In the genomic region with DNA sequence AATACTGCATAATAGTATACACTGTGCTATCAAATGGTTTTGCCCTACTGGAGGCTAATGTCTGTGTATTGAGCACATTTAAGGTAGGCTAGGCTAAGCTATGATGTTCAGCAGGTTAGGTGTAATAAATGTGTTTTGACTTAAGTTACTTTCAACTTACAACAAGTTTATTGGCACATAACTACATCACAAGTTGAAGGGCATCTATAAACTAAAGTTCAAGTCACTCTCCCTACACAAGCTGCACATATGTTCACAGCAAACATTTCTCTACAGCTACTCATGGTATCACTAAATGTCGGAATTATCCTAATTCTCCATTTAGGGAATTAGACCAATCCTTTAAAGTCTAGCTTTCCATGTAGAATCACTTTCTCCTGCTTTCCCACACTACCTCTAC, we compare ENCODE assay signal across 18 cellular contexts. TPM values are rescaled to one million over a fixed set of nuclear protein-coding genes. Genes with fewer than 3 reads are reported as not detected.
DNase-seq lines count a peak whose midpoint lies in the region; ATAC-seq and FAIRE-seq lines count a peak whose summit lies in the region.
"Had no signal": no experiment of that assay in that cellular context is flagged by ENCODE, and none has a peak within 500 bp of the region (broad histone marks: within the 10 kb centered on the region; RNA-seq: fewer than 3 reads in every experiment).

No MANE protein-coding gene starts in this region.

- CTCF ChIA-PET in activated CD8-positive, alpha-beta memory T cell treated with anti-CD3 and anti-CD28 coated beads, Interleukin-2, amount 10 ng/mL, durations not matched to agents 7 days and 5 days (lab: Charles Lee), result no interaction called here

- in situ Hi-C loops in KBM-7 (cut with MboI; ENCODE audit: low pct_unique_long_range_greater_than_20kb, low sequenced_read_pairs), result no loop called here

- intact Hi-C loops in left colon (cut with DNase I, micrococcal nuclease), result no loop called here

- ATAC-seq in left colon, result peak; percentile 85
- no peak for ATAC-seq in activated CD8-positive, alpha-beta memory T cell treated with anti-CD3 and anti-CD28 coated beads, Interleukin-2, amount 10 ng/mL, durations not matched to agents 7 days and 5 days
- ATAC-seq: A549, GM12878 had no signal

- H3K27ac Mint-ChIP-seq in activated CD8-positive, alpha-beta memory T cell treated with anti-CD3 and anti-CD28 coated beads, Interleukin-2, amount 10 ng/mL, durations not matched to agents 7 days and 5 days, result no peak overlapping the region
- H3K27ac Mint-ChIP-seq: CD4-positive, alpha-beta T cell; H9; IgD-negative memory B cell had no signal

- peak; percentile 26 for FAIRE-seq in GM19239 (lab: Jason Lieb, UNC)
- FAIRE-seq: A549, GM12878, H1, HTR-8/SVneo had no signal

- H3K4me3 Mint-ChIP-seq in activated CD8-positive, alpha-beta memory T cell treated with anti-CD3 and anti-CD28 coated beads, Interleukin-2, amount 10 ng/mL, durations not matched to agents 7 days and 5 days, result no peak overlapping the region
- H3K4me3 Mint-ChIP-seq: CD4-positive, alpha-beta T cell; H9; IgD-negative memory B cell had no signal

- peaks cover 31% of the 10 kb centered on the region for H3K36me3 Mint-ChIP-seq in activated CD8-positive, alpha-beta memory T cell treated with anti-CD3 and anti-CD28 coated beads, Interleukin-2, amount 10 ng/mL, durations not matched to agents 7 days and 5 days

- peaks cover 16% of the 10 kb centered on the region for H3K4me1 Mint-ChIP-seq in activated CD8-positive, alpha-beta memory T cell treated with anti-CD3 and anti-CD28 coated beads, Interleukin-2, amount 10 ng/mL, durations not matched to agents 7 days and 5 days

- no peaks in the 10 kb centered on the region for H3K9me3 Mint-ChIP-seq in activated CD8-positive, alpha-beta memory T cell treated with anti-CD3 and anti-CD28 coated beads, Interleukin-2, amount 10 ng/mL, durations not matched to agents 7 days and 5 days (ENCODE audit: low read depth)
- H3K9me3 Mint-ChIP-seq: CD4-positive, alpha-beta T cell; H9 had no signal

- H3K27me3 Mint-ChIP-seq in activated CD8-positive, alpha-beta memory T cell treated with anti-CD3 and anti-CD28 coated beads, Interleukin-2, amount 10 ng/mL, durations not matched to agents 7 days and 5 days, result no peaks in the 10 kb centered on the region
- H3K27me3 Mint-ChIP-seq: CD4-positive, alpha-beta T cell; IgD-negative memory B cell had no signal

- DNase-seq in NCI-H82 (lab: John Stamatoyannopoulos, UW), result peak; percentile 24
- no peak for DNase-seq in NCI-H82 treated with DMSO at 0.1 percent for 48 hours (lab: John Stamatoyannopoulos, UW; ENCODE audit: unreplicated experiment)
- DNase-seq in GM19239 (ENCODE audit: insufficient read length, low spot score), result no peak
- DNase-seq in left colon, result no peak
- no peak for DNase-seq in activated CD8-positive, alpha-beta memory T cell treated with anti-CD3 and anti-CD28 coated beads, Interleukin-2, amount 10 ng/mL, durations not matched to agents 7 days and 5 days
- no peak for DNase-seq in NK-92 treated with Interleukin-12 subunit alpha and Interleukin-12 subunit beta, amount 100 ng/mL, for 24 hours (lab: John Stamatoyannopoulos, UW)
- no peak for DNase-seq in KBM-7
- DNase-seq: AML-193; Caco-2; CD4-positive, alpha-beta T cell; DND-41; EL; H9 had no signal

RNA-seq across cellular contexts. Expression of a gene that starts 11.4 kb away (rescaled TPM):
- total RNA-seq in left colon, result 10 to 100 TPM; 39.3 to 40.9 TPM
- total RNA-seq in activated CD8-positive, alpha-beta memory T cell treated with anti-CD3 and anti-CD28 coated beads, Interleukin-2, amount 10 ng/mL, durations not matched to agents 7 days and 5 days, result 10 to 100 TPM; 45.3 to 46.6 TPM
